In genomic region chr11:76506833-76507232, GRCh38 we compare ENCODE assay signal across 1 cellular context.
TF ChIP-seq lines count a peak whose summit lies in the region.

No MANE protein-coding gene starts in this region.

TF ChIP-seq in GM23338, 12 proteins besides CTCF, POLR2A, EP300 and RAD21 (continued from another document):
- TF ChIP-seq ZNF462 (CRISPR knock-in tag; IDR thresholded peaks at IDR 0.05) (no peak), POLR2AphosphoS5 (IDR thresholded peaks at IDR 0.05; ENCODE audit: low read depth) (no peak)
